Comparison of ENCODE assay signal across 15 cellular contexts in the genomic region with DNA sequence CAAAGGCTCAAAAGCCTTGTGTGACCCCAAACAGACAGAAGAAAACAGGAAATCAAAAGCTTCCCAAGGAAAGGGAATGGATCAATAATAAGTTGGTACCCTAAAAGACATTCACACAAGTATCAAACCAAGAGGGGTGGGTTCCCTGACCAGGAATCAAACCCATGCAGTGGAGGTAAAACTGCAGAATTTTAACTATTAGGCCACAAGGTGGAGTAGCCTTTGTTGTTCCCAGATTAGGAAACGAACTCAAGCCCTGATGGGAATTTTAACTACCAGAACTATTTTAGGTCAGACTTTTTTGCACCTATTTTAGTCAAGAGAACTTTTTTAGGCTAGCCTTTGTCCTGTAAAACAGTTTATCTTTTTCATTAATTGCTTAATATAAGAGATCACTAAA. TPM values are rescaled to one million over a fixed set of nuclear protein-coding genes. Genes with fewer than 3 reads are reported as not detected.
DNase-seq lines count a peak whose midpoint lies in the region; ATAC-seq and TF ChIP-seq lines count a peak whose summit lies in the region.
"Had no signal": no experiment of that assay in that cellular context is flagged by ENCODE, and none has a peak within 500 bp of the region (broad histone marks: within the 10 kb centered on the region; RNA-seq: fewer than 3 reads in every experiment).

No MANE protein-coding gene starts in this region.

- no peaks in the 10 kb centered on the region for H3K79me1 ChIP-seq in mesenchymal stem cell (replicated peaks; ENCODE audit: low read length, poor library complexity, severe bottlenecking)

- no peak overlapping the region for H3K4me2 ChIP-seq in Loucy (ENCODE audit: low read depth, low read length, poor library complexity, severe bottlenecking)
- no peak overlapping the region for H3K4me2 ChIP-seq in mesenchymal stem cell (ENCODE audit: low read length, poor library complexity, severe bottlenecking)

- no peak overlapping the region for H3K27ac ChIP-seq in right lobe of liver
- no peak overlapping the region for H3K27ac ChIP-seq in spleen
- H3K27ac ChIP-seq in esophagus squamous epithelium: no peak overlapping the region
- no peak overlapping the region for H3K27ac ChIP-seq in mesenchymal stem cell (ENCODE audit: low read length, poor library complexity, severe bottlenecking)
- H3K27ac ChIP-seq: cardiac muscle cell had no signal

- H3K4ac ChIP-seq in mesenchymal stem cell (ENCODE audit: low read depth in 1 of 2, low read length in 2 of 2): no peak overlapping the region

- H4K91ac ChIP-seq in mesenchymal stem cell (ENCODE audit: low read length): no peak overlapping the region

- intact Hi-C loops in right lobe of liver (cut with DNase I): no loop called here
- intact Hi-C loops in spleen (cut with DNase I; ENCODE audit: low total_unique reads): no loop called here
- intact Hi-C loops in esophagus squamous epithelium (cut with DNase I): no loop called here

- H3K4me3 ChIP-seq in Loucy (ENCODE audit: low read length, poor library complexity, severe bottlenecking) (no peak overlapping the region), right lobe of liver (no peak overlapping the region), spleen (no peak overlapping the region), esophagus squamous epithelium (no peak overlapping the region), mesenchymal stem cell (ENCODE audit: insufficient read depth in 1 of 2, low read depth in 1 of 2, low read length in 2 of 2) (no peak overlapping the region)
- H3K4me3 ChIP-seq: cardiac muscle cell had no signal

- H3K18ac ChIP-seq in mesenchymal stem cell (ENCODE audit: low read depth in 1 of 2, low read length in 2 of 2): no peak overlapping the region

- H2BK15ac ChIP-seq in mesenchymal stem cell (ENCODE audit: low read depth, poor library complexity, severe bottlenecking): no peak overlapping the region

- no peak overlapping the region for H3K14ac ChIP-seq in mesenchymal stem cell (ENCODE audit: low read length in 2 of 2)

- H3K9me2 ChIP-seq in Loucy (replicated peaks; ENCODE audit: low read depth, low read length): no peaks in the 10 kb centered on the region

- H3K9me3 ChIP-seq in Loucy (ENCODE audit: insufficient read depth, low read depth, low read length) (no peaks in the 10 kb centered on the region; the same call in 1 of the 2 replicates), right lobe of liver (no peaks in the 10 kb centered on the region), spleen (peaks cover 0 to 12% (median 9%) of the 10 kb centered on the region in 8 donors), esophagus squamous epithelium (no peaks in the 10 kb centered on the region), mesenchymal stem cell (ENCODE audit: control insufficient read depth, low read length) (no peaks in the 10 kb centered on the region)

- H3F3A ChIP-seq in Loucy (ENCODE audit: low read depth): no peaks in the 10 kb centered on the region

- no peaks in the 10 kb centered on the region for H4K20me1 ChIP-seq in Loucy (ENCODE audit: insufficient read depth, low read length, poor library complexity, severe bottlenecking)

- TF ChIP-seq CTCF in Loucy (conservative IDR thresholded peaks at IDR 0.05; ENCODE audit: low read length): peak; percentile 51
- peak; percentile 14 to 34 (median 26) for TF ChIP-seq CTCF in right lobe of liver (IDR thresholded peaks at IDR 0.05)
- no peak for TF ChIP-seq CTCF in spleen (IDR thresholded peaks at IDR 0.05 in 8 of 11, conservative IDR thresholded peaks at IDR 0.05 in 3 of 11)
- TF ChIP-seq CTCF in esophagus squamous epithelium (IDR thresholded peaks at IDR 0.05): peak in 1 of 6 experiments; percentile 4

- no peak overlapping the region for H4K8ac ChIP-seq in mesenchymal stem cell (ENCODE audit: low read length)

- WGBS in right lobe of liver (ENCODE audit: insufficient coverage, low coverage, low lambda C conversion rate, missing lambda C conversion rate): 26% methylated on average over 1 of the region's 1 CpG
- 41 to 73% (median 44%) methylated on average over 1 of the region's 1 CpG for WGBS in spleen, 5 donors
- 29 to 47% methylated on average over 1 of the region's 1 CpG for WGBS in esophagus squamous epithelium, 2 donors
- WGBS in mesenchymal stem cell: no CpG with 5 or more reads among the region's 1 CpG

- H2AFZ ChIP-seq in Loucy (ENCODE audit: low read length) (no peak overlapping the region), mesenchymal stem cell (ENCODE audit: low read depth, low read length) (no peak overlapping the region)

- H3K4me1 ChIP-seq in Loucy (ENCODE audit: insufficient read depth, low read length, poor library complexity, severe bottlenecking) (no peaks in the 10 kb centered on the region), right lobe of liver (peaks cover 0 to 15% (median 4%) of the 10 kb centered on the region in 4 donors), spleen (peaks cover 0 to 6% (median 0%) of the 10 kb centered on the region in 6 donors), esophagus squamous epithelium (no peaks in the 10 kb centered on the region), mesenchymal stem cell (ENCODE audit: control insufficient read depth, insufficient read depth, low read depth, low read length) (no peaks in the 10 kb centered on the region)

- no peak overlapping the region for H2BK12ac ChIP-seq in mesenchymal stem cell (ENCODE audit: low read length in 2 of 2)

- H2BK120ac ChIP-seq in mesenchymal stem cell (ENCODE audit: low read depth, low read length): no peak overlapping the region

- H3K9ac ChIP-seq in Loucy (ENCODE audit: low read depth, low read length, poor library complexity, severe bottlenecking): no peak overlapping the region
- no peak overlapping the region for H3K9ac ChIP-seq in mesenchymal stem cell (ENCODE audit: low read length)

- H2AK5ac ChIP-seq in mesenchymal stem cell (ENCODE audit: low read length, severe bottlenecking): no peak overlapping the region

- ATAC-seq in right lobe of liver: peak; percentile 33 to 59 (median 46)

- TF ChIP-seq POLR2A in right lobe of liver (IDR thresholded peaks at IDR 0.05) (no peak), spleen (IDR thresholded peaks at IDR 0.05) (no peak), esophagus squamous epithelium (IDR thresholded peaks at IDR 0.05) (no peak)

- no peaks in the 10 kb centered on the region for H3K79me2 ChIP-seq in Loucy (ENCODE audit: insufficient read depth, low read length)

- H3K27me3 ChIP-seq in Loucy (ENCODE audit: insufficient read depth, low read length, poor library complexity, severe bottlenecking) (no peaks in the 10 kb centered on the region), right lobe of liver (no peaks in the 10 kb centered on the region), spleen (replicated peaks in 1 of 7) (no peaks in the 10 kb centered on the region), esophagus squamous epithelium (no peaks in the 10 kb centered on the region), mesenchymal stem cell (ENCODE audit: control insufficient read depth in 1 of 2, insufficient read depth in 1 of 2, low read length in 2 of 2) (no peaks in the 10 kb centered on the region)
- H3K27me3 ChIP-seq: cardiac muscle cell had no signal

- DNase-seq in ELR (ENCODE audit: low read depth) (peak; percentile 23), dermis blood vessel endothelial cell (peak; percentile 7), right lobe of liver (no peak), spleen (no peak), esophagus squamous epithelium (lab: John Stamatoyannopoulos, UW) (no peak), NCI-H2029 (lab: John Stamatoyannopoulos, UW) (no peak), mesenchymal stem cell (no peak)
- DNase-seq: effector CD8-positive, alpha-beta T cell; foreskin melanocyte; Kasumi-1; NCI-H1436; RPMI8226; substantia nigra had no signal

- H3K36me3 ChIP-seq in Loucy (ENCODE audit: insufficient read depth, low read length) (no peaks in the 10 kb centered on the region), right lobe of liver (no peaks in the 10 kb centered on the region), spleen (peaks cover 0 to 4% (median 0%) of the 10 kb centered on the region in 6 donors), esophagus squamous epithelium (no peaks in the 10 kb centered on the region), mesenchymal stem cell (ENCODE audit: control insufficient read depth in 1 of 2, insufficient read depth in 2 of 2, low read depth in 1 of 2, low read length in 2 of 2) (no peaks in the 10 kb centered on the region)
- H3K36me3 ChIP-seq: cardiac muscle cell had no signal

- H3K23ac ChIP-seq in mesenchymal stem cell (ENCODE audit: low read length in 2 of 2): no peak overlapping the region

- no peak overlapping the region for H2BK5ac ChIP-seq in mesenchymal stem cell (ENCODE audit: low read depth, low read length, poor library complexity, severe bottlenecking)

RNA-seq across cellular contexts. Expression of a gene that starts 31.4 kb away (rescaled TPM):
- total RNA-seq in dermis blood vessel endothelial cell: 9.1 and 10.6 TPM in 2 replicates
- total RNA-seq in right lobe of liver: 1 to 10 TPM; 5.7 to 8.9 (median 7.0) TPM
- total RNA-seq in spleen: 10 to 100 TPM in 5 of 7 donors, 1 to 10 TPM in 2; 7.8 to 17.8 (median 10.9) TPM
- 10 to 100 TPM in 1 of 3 donors, 1 to 10 TPM in 2; 9.0 to 10.1 (median 9.7) TPM for polyA plus RNA-seq in spleen
- total RNA-seq in esophagus squamous epithelium: 10 to 100 TPM; 11.4 to 28.6 (median 16.0) TPM
- 7.5 TPM for polyA plus RNA-seq in mesenchymal stem cell (2013, experiment 1 of 2)
- 8.5 TPM for polyA plus RNA-seq in mesenchymal stem cell (2013, experiment 2 of 2)

Comparison
In these comparisons a context has a peak if more than half of its experiments do, and no peak if none do; other contexts are left out.
1. DNase-seq: peak in ELR (single experiment) and dermis blood vessel endothelial cell (single experiment); none in right lobe of liver (0 of 3), spleen (single experiment), esophagus squamous epithelium (single experiment), NCI-H2029 (single experiment) and mesenchymal stem cell (single experiment).
2. CTCF ChIP-seq: peak in Loucy (single experiment) and right lobe of liver (4 of 4); none in spleen (0 of 11).